Comparison of ENCODE assay signal across 24 cellular contexts in the genomic region with DNA sequence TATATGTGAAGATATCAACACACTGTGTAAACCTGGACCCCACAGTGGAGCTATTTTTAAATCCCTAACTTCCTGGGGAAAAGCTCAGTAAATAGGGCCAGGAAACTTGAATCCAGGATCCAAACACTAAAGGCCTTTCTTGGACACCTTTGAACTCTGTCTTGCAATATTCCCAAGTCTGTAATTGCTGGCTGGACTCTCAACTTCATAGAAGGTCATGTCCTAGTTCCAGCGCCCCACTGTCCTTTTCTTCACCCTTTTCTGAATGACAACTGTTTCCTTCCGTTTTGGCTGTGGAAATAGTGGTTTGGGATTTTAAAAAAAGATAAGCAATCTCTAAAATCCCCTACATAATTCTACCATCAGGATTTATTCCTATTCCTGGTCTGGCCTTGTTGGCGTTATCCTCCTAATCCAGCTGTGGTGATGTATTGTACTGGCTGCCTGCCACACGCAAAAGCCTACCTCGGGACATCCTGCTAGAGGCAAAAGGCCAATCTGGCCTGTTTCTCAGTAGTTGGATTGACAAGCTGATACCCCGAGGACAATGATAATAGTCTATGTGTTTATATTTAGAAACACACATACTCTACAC.
DNase-seq lines count a peak whose midpoint lies in the region; FAIRE-seq and TF ChIP-seq lines count a peak whose summit lies in the region.
"Had no signal": no experiment of that assay in that cellular context is flagged by ENCODE, and none has a peak within 500 bp of the region (broad histone marks: within the 10 kb centered on the region; RNA-seq: fewer than 3 reads in every experiment).

No MANE protein-coding gene starts in this region.

- TF ChIP-seq POLR2A in endothelial cell of umbilical vein (IDR thresholded peaks at IDR 0.05; ENCODE audit: low read depth, low read length): no peak

- peak overlapping the region; percentile 6 for H2AFZ ChIP-seq in endothelial cell of umbilical vein (ENCODE audit: low read depth, low read length)

- H3K36me3 ChIP-seq in endothelial cell of umbilical vein (ENCODE audit: control insufficient read depth in 2 of 2, extremely low read depth in 1 of 2, insufficient read depth in 2 of 2, low read length in 2 of 2) (no peaks in the 10 kb centered on the region), subcutaneous abdominal adipose tissue (ENCODE audit: control insufficient read depth in 5 of 5, insufficient read depth in 5 of 5, low read length in 5 of 5) (no peaks in the 10 kb centered on the region)
- H3K36me3 ChIP-seq: colonic mucosa, SJCRH30 had no signal

- POLR2A ChIA-PET in endothelial cell of umbilical vein (lab: Charles Lee): no interaction called here

- no peaks in the 10 kb centered on the region for H3K27me3 ChIP-seq in endothelial cell of umbilical vein (ENCODE audit: control insufficient read depth in 2 of 2, insufficient read depth in 2 of 2, low read length in 2 of 2)
- no peaks in the 10 kb centered on the region for H3K27me3 ChIP-seq in subcutaneous abdominal adipose tissue (ENCODE audit: control insufficient read depth in 5 of 5, insufficient read depth in 4 of 5, low read length in 5 of 5)
- H3K27me3 ChIP-seq: colonic mucosa, testis had no signal

- TF ChIP-seq CTCF in endothelial cell of umbilical vein (IDR thresholded peaks at IDR 0.05; ENCODE audit: extremely low read depth in 1 of 2, insufficient read depth in 1 of 2, low read depth in 1 of 2, low read length in 2 of 2): no peak

- no peak overlapping the region for H3K27ac ChIP-seq in endothelial cell of umbilical vein (ENCODE audit: insufficient read depth, low read depth, low read length)
- peak overlapping the region; percentile 2 for H3K27ac ChIP-seq in subcutaneous abdominal adipose tissue (ENCODE audit: low read depth, low read length)
- H3K27ac ChIP-seq: colonic mucosa, epithelial cell of prostate, SJCRH30, testis had no signal

- H3K4me1 ChIP-seq in endothelial cell of umbilical vein (ENCODE audit: control insufficient read depth, extremely low read depth, insufficient read depth, low read length): peaks cover 12% of the 10 kb centered on the region
- H3K4me1 ChIP-seq in subcutaneous abdominal adipose tissue (ENCODE audit: control insufficient read depth in 5 of 5, insufficient read depth in 5 of 5, low read length in 5 of 5): peaks cover 3 to 19% (median 9%) of the 10 kb centered on the region in 5 donors
- H3K4me1 ChIP-seq: colonic mucosa, SJCRH30, testis had no signal

- no peaks in the 10 kb centered on the region for H3K79me2 ChIP-seq in endothelial cell of umbilical vein (ENCODE audit: control insufficient read depth, insufficient read depth, low read length)

- no peak overlapping the region for H3K9ac ChIP-seq in endothelial cell of umbilical vein (replicated peaks; ENCODE audit: extremely low read depth, insufficient read depth, low read length)
- H3K9ac ChIP-seq in subcutaneous abdominal adipose tissue (ENCODE audit: low read length in 5 of 5): no peak overlapping the region

- no peaks in the 10 kb centered on the region for H4K20me1 ChIP-seq in endothelial cell of umbilical vein (replicated peaks; ENCODE audit: control insufficient read depth, extremely low read depth, insufficient read depth, low read length)

- no peak overlapping the region for H3K4me2 ChIP-seq in endothelial cell of umbilical vein (ENCODE audit: insufficient read depth, low read length)

- H3K9me1 ChIP-seq in endothelial cell of umbilical vein (replicated peaks; ENCODE audit: control insufficient read depth, extremely low read depth, insufficient read depth, low read length): no peaks in the 10 kb centered on the region

- no peak overlapping the region for H3K4me3 ChIP-seq in endothelial cell of umbilical vein (replicated peaks in 1 of 3; ENCODE audit: insufficient read depth in 1 of 3, low read depth in 1 of 3, low read length in 3 of 3)
- H3K4me3 ChIP-seq in subcutaneous abdominal adipose tissue (ENCODE audit: low read depth in 1 of 5, low read length in 5 of 5): no peak overlapping the region
- H3K4me3 ChIP-seq: colonic mucosa, GM12878, K562, SJCRH30, testis had no signal

- H3K9me3 ChIP-seq in endothelial cell of umbilical vein (replicated peaks; ENCODE audit: control insufficient read depth, insufficient read depth, low read length) (no peaks in the 10 kb centered on the region), subcutaneous abdominal adipose tissue (ENCODE audit: control insufficient read depth in 5 of 5, low read length in 5 of 5) (no peaks in the 10 kb centered on the region)
- H3K9me3 ChIP-seq: colonic mucosa, SJCRH30, testis had no signal

- no TSS peak for BruUV-seq in endothelial cell of umbilical vein (replicated peaks; lab: Mats Ljungman, UMichigan)

- DNase-seq in endothelial cell of umbilical vein (ENCODE audit: low read depth, low spot score): peak; percentile 65
- peak; percentile 49 for DNase-seq in left kidney (ENCODE audit: low read depth, low spot score)
- no peak for DNase-seq in RPMI8226
- DNase-seq in SIG-M5 (lab: John Stamatoyannopoulos, UW): no peak
- no peak for DNase-seq in NCI-H1694 (lab: John Stamatoyannopoulos, UW)
- DNase-seq in UCSD-AML1 (lab: John Stamatoyannopoulos, UW; ENCODE audit: unreplicated experiment): no peak
- DNase-seq: activated CD4-positive, alpha-beta T cell treated with anti-CD3 and anti-CD28 coated beads, Interleukin-2, amount 50 U/mL, for 1 hour; activated naive CD4-positive, alpha-beta T cell; activated T-cell treated with anti-CD3 and anti-CD28 coated beads for 4 hours; AML-193; colonic mucosa; islet precursor cell; NCI-H2081; NCI-H510A treated with DMSO at 0.1 percent for 48 hours; stimulated activated CD4-positive, alpha-beta T cell treated with anti-CD3 and anti-CD28 coated beads, Interleukin-4, amount 100 ng/mL, for 24 hours; testis had no signal

- FAIRE-seq in TTC549 (lab: Jason Lieb, UNC) (peak; percentile 65), endothelial cell of umbilical vein (lab: Jason Lieb, UNC) (peak; percentile 76)
- FAIRE-seq: astrocyte, G401.6, GM12878, K562 had no signal

- intact Hi-C loops in endothelial cell of umbilical vein (cut with micrococcal nuclease): loop anchor here (2.0 kb wide), 1 partner anchor 19 kb away; no protein-coding TSS in a partner anchor

- CTCF ChIA-PET in endothelial cell of umbilical vein (lab: Charles Lee): interaction anchor here (0.9 to 1.2 kb wide), 4 partner anchors 7 to 20 kb away, joined by 3 to 4 read pairs (median 4); no protein-coding TSS in a partner anchor

- dilution Hi-C loops in endothelial cell of umbilical vein (cut with MboI; ENCODE audit: extremely low pct_ligation_motif_present, low sequenced_read_pairs): no loop called here

TF ChIP-seq in endothelial cell of umbilical vein, 7 proteins besides CTCF, POLR2A, EP300 and RAD21:
- TF ChIP-seq EZH2 (IDR thresholded peaks at IDR 0.05; ENCODE audit: borderline replicate concordance, low read depth, low read length, severe bottlenecking): no peak
- peak; percentile 60 for TF ChIP-seq GATA2 (IDR thresholded peaks at IDR 0.05; ENCODE audit: insufficient read depth, insufficient read length, low read depth, low read length)

Comparison
In these comparisons a context has a peak if more than half of its experiments do, and no peak if none do; other contexts are left out.
1. DNase-seq: peak in endothelial cell of umbilical vein (single experiment) and left kidney (single experiment); none in RPMI8226 (single experiment), SIG-M5 (single experiment), NCI-H1694 (single experiment) and UCSD-AML1 (single experiment).